In genomic region chr14:68970736-68971135, GRCh38 we compare ENCODE assay signal across 1 cellular context.
TF ChIP-seq lines count a peak whose summit lies in the region.

No MANE protein-coding gene starts in this region.

TF ChIP-seq in H1, 55 proteins besides CTCF, POLR2A, EP300 and RAD21:
- TF ChIP-seq SUZ12 (IDR thresholded peaks at IDR 0.05; ENCODE audit: low read length) = no peak
- TF ChIP-seq BACH1 (IDR thresholded peaks at IDR 0.05; ENCODE audit: low read length) = no peak
- TF ChIP-seq TAF7 (optimal IDR thresholded peaks at IDR 0.05; ENCODE audit: borderline replicate concordance, low read depth, low read length) = no peak
- no peak for TF ChIP-seq MAFK (IDR thresholded peaks at IDR 0.05; ENCODE audit: low read depth, low read length)
- TF ChIP-seq TAF1 (IDR thresholded peaks at IDR 0.05; ENCODE audit: low read depth, low read length) = no peak
- no peak for TF ChIP-seq JUND (IDR thresholded peaks at IDR 0.05; ENCODE audit: low read length)
- no peak for TF ChIP-seq RXRA (IDR thresholded peaks at IDR 0.05; ENCODE audit: insufficient read depth, low read depth, low read length)
- no peak for TF ChIP-seq SP4 (IDR thresholded peaks at IDR 0.05; ENCODE audit: low read length)
- no peak for TF ChIP-seq ZNF274 (IDR thresholded peaks at IDR 0.05; ENCODE audit: borderline replicate concordance, extremely low read depth, low read length)
- TF ChIP-seq POU5F1 (IDR thresholded peaks at IDR 0.05; ENCODE audit: low read depth, low read length) = no peak
- TF ChIP-seq POLR2AphosphoS5 (IDR thresholded peaks at IDR 0.05; ENCODE audit: low read depth, low read length) = no peak
- TF ChIP-seq TEAD4 (IDR thresholded peaks at IDR 0.05; ENCODE audit: low read depth, low read length) = no peak
- TF ChIP-seq BCL11A (IDR thresholded peaks at IDR 0.05; ENCODE audit: low read depth in 2 of 2, low read length in 2 of 2) = no peak
- TF ChIP-seq SP1 (IDR thresholded peaks at IDR 0.05; ENCODE audit: low read depth, low read length) = no peak
- no peak for TF ChIP-seq BRCA1 (IDR thresholded peaks at IDR 0.05; ENCODE audit: low read depth, low read length)
- TF ChIP-seq NRF1 (IDR thresholded peaks at IDR 0.05; ENCODE audit: low read depth, low read length) = no peak
- TF ChIP-seq CBX5 (IDR thresholded peaks at IDR 0.05; ENCODE audit: low read depth, low read length) = no peak
- TF ChIP-seq CTBP2 (IDR thresholded peaks at IDR 0.05; ENCODE audit: borderline replicate concordance, insufficient read depth, insufficient read length, low read length) = no peak
- no peak for TF ChIP-seq USF2 (IDR thresholded peaks at IDR 0.05; ENCODE audit: low read length)
- no peak for TF ChIP-seq YY1 (IDR thresholded peaks at IDR 0.05; ENCODE audit: low read depth, low read length)
